Comparison of ENCODE assay signal across 12 cellular contexts in genomic region chr4:121050251-121050650, GRCh38. TPM values are rescaled to one million over a fixed set of nuclear protein-coding genes. Genes with fewer than 3 reads are reported as not detected.
A peak's percentile ranks its signal among the peaks of the same experiment; 100 is the strongest.
DNase-seq lines count a peak whose midpoint lies in the region; ATAC-seq, FAIRE-seq and TF ChIP-seq lines count a peak whose summit lies in the region.
"Had no signal": no experiment of that assay in that cellular context is flagged by ENCODE, and none has a peak within 500 bp of the region (broad histone marks: within the 10 kb centered on the region; RNA-seq: fewer than 3 reads in every experiment).

No MANE protein-coding gene starts in this region.

- no peaks in the 10 kb centered on the region for H3K36me3 ChIP-seq in neural progenitor cell
- H3K36me3 ChIP-seq in CD4-positive, alpha-beta memory T cell (ENCODE audit: insufficient read depth, low read length), result no peaks in the 10 kb centered on the region

- CTCF ChIA-PET in CD4-positive, alpha-beta memory T cell (lab: Charles Lee; ENCODE audit: partially characterized antibody), result no interaction called here

- FAIRE-seq in D721Med (lab: Jason Lieb, UNC) (no peak), GM12891 (lab: Jason Lieb, UNC) (no peak)

- intact Hi-C loops in CD4-positive, alpha-beta memory T cell (cut with micrococcal nuclease), result no loop called here

- H3K79me2 ChIP-seq in neural progenitor cell (ENCODE audit: low read depth), result no peaks in the 10 kb centered on the region

- no peaks in the 10 kb centered on the region for H4K20me1 ChIP-seq in neural progenitor cell (ENCODE audit: low read depth)

- no peaks in the 10 kb centered on the region for H3K9me3 Mint-ChIP-seq in neural progenitor cell
- H3K9me3 Mint-ChIP-seq in CD4-positive, alpha-beta memory T cell, result peaks cover 0 to 3% (median 0%) of the 10 kb centered on the region in 8 donors
- H3K9me3 Mint-ChIP-seq in activated T-cell treated with anti-CD3 and anti-CD28 coated beads, Interleukin-2, amount 50 U/mL, for 24 hours, result no peaks in the 10 kb centered on the region
- H3K9me3 Mint-ChIP-seq: mesothelial cell of epicardium; stimulated activated naive CD8-positive, alpha-beta T cell treated with anti-CD3 and anti-CD28 coated beads, Interleukin-15, Interleukin-2, amounts not matched to agents 100 ng/mL and 50 ng/mL, for 24 hours had no signal

- no peaks in the 10 kb centered on the region for H3K9me3 ChIP-seq in neural progenitor cell (ENCODE audit: low read depth)
- no peaks in the 10 kb centered on the region for H3K9me3 ChIP-seq in CD4-positive, alpha-beta memory T cell (ENCODE audit: control insufficient read depth in 1 of 2, low read length in 2 of 2)

- TF ChIP-seq CTCF in D721Med (IDR thresholded peaks at IDR 0.05; ENCODE audit: insufficient read depth, missing control alignments) (peak; percentile 20), LNCaP clone FGC (IDR thresholded peaks at IDR 0.05; ENCODE audit: control insufficient read depth, extremely low read depth, insufficient read depth) (peak; percentile 19; the same call in 1 of the 2 replicates), neural progenitor cell (IDR thresholded peaks at IDR 0.05) (peak; percentile 53)

- no peak overlapping the region for H3K27ac Mint-ChIP-seq in neural progenitor cell
- no peak overlapping the region for H3K27ac Mint-ChIP-seq in CD4-positive, alpha-beta memory T cell
- no peak overlapping the region for H3K27ac Mint-ChIP-seq in activated T-cell treated with anti-CD3 and anti-CD28 coated beads, Interleukin-2, amount 50 U/mL, for 24 hours
- H3K27ac Mint-ChIP-seq: mesothelial cell of epicardium; stimulated activated naive CD8-positive, alpha-beta T cell treated with anti-CD3 and anti-CD28 coated beads, Interleukin-15, Interleukin-2, amounts not matched to agents 100 ng/mL and 50 ng/mL, for 24 hours had no signal

- H3K9ac ChIP-seq in neural progenitor cell, result no peak overlapping the region

- no peaks in the 10 kb centered on the region for H3K4me1 ChIP-seq in neural progenitor cell
- H3K4me1 ChIP-seq in CD4-positive, alpha-beta memory T cell (ENCODE audit: insufficient read depth, low read length), result no peaks in the 10 kb centered on the region

- no peak overlapping the region for H3K27ac ChIP-seq in neural progenitor cell
- no peak overlapping the region for H3K27ac ChIP-seq in CD4-positive, alpha-beta memory T cell (ENCODE audit: low read depth, low read length)

- POLR2A ChIA-PET in CD4-positive, alpha-beta memory T cell (lab: Charles Lee; ENCODE audit: partially characterized antibody), result no interaction called here

- H3K27me3 Mint-ChIP-seq in neural progenitor cell (ENCODE audit: insufficient read depth, low read depth), result peaks cover 3% of the 10 kb centered on the region
- peaks cover 3 to 10% of the 10 kb centered on the region in 2 donors for H3K27me3 Mint-ChIP-seq in CD4-positive, alpha-beta memory T cell
- peaks cover 5% of the 10 kb centered on the region for H3K27me3 Mint-ChIP-seq in activated T-cell treated with anti-CD3 and anti-CD28 coated beads, Interleukin-2, amount 50 U/mL, for 24 hours

- H3K4me3 Mint-ChIP-seq in neural progenitor cell, result no peak overlapping the region
- H3K4me3 Mint-ChIP-seq in CD4-positive, alpha-beta memory T cell, result no peak overlapping the region
- no peak overlapping the region for H3K4me3 Mint-ChIP-seq in activated T-cell treated with anti-CD3 and anti-CD28 coated beads, Interleukin-2, amount 50 U/mL, for 24 hours
- H3K4me3 Mint-ChIP-seq: mesothelial cell of epicardium; stimulated activated naive CD8-positive, alpha-beta T cell treated with anti-CD3 and anti-CD28 coated beads, Interleukin-15, Interleukin-2, amounts not matched to agents 100 ng/mL and 50 ng/mL, for 24 hours had no signal

- no peak for ATAC-seq in GM18870 (IDR thresholded peaks at IDR 0.05; ENCODE audit: unreplicated experiment)

- H3F3A ChIP-seq in neural progenitor cell (ENCODE audit: low read depth), result no peaks in the 10 kb centered on the region

- H3K4me1 Mint-ChIP-seq in neural progenitor cell, result no peaks in the 10 kb centered on the region
- H3K4me1 Mint-ChIP-seq in CD4-positive, alpha-beta memory T cell, result peaks cover 3 to 11% (median 5%) of the 10 kb centered on the region in 4 donors
- peaks cover 5% of the 10 kb centered on the region for H3K4me1 Mint-ChIP-seq in activated T-cell treated with anti-CD3 and anti-CD28 coated beads, Interleukin-2, amount 50 U/mL, for 24 hours (ENCODE audit: low read depth)

- H3K36me3 Mint-ChIP-seq in neural progenitor cell, result no peaks in the 10 kb centered on the region
- H3K36me3 Mint-ChIP-seq in CD4-positive, alpha-beta memory T cell, result no peaks in the 10 kb centered on the region
- H3K36me3 Mint-ChIP-seq in activated T-cell treated with anti-CD3 and anti-CD28 coated beads, Interleukin-2, amount 50 U/mL, for 24 hours (ENCODE audit: low read depth), result no peaks in the 10 kb centered on the region

- no peak overlapping the region for H2AFZ ChIP-seq in neural progenitor cell (replicated peaks)

- DNase-seq in D721Med (ENCODE audit: insufficient read length, low spot score) (no peak), LNCaP clone FGC (ENCODE audit: low read depth) (no peak), dermis blood vessel endothelial cell (peak; percentile 7), neural progenitor cell (ENCODE audit: low spot score) (no peak), GM12891 (ENCODE audit: insufficient read length, low spot score) (no peak)
- DNase-seq in CD4-positive, alpha-beta memory T cell, result no peak
- DNase-seq in activated T-cell treated with anti-CD3 and anti-CD28 coated beads, Interleukin-2, amount 50 U/mL, for 24 hours, result no peak
- DNase-seq: activated naive CD4-positive, alpha-beta T cell; stimulated activated CD4-positive, alpha-beta T cell treated with anti-CD3 and anti-CD28 coated beads, Interleukin-12 subunit alpha, Interleukin-12 subunit beta, amount 100 ng/mL, for 4 hours had no signal

- no peak for TF ChIP-seq POLR2A in GM12891 (IDR thresholded peaks at IDR 0.05; ENCODE audit: low read depth, low read length)

- no peak overlapping the region for H3K4me3 ChIP-seq in LNCaP clone FGC (ENCODE audit: low read depth, low read length)
- no peak overlapping the region for H3K4me3 ChIP-seq in neural progenitor cell
- H3K4me3 ChIP-seq in CD4-positive, alpha-beta memory T cell (ENCODE audit: low read length in 2 of 2), result no peak overlapping the region

- no peaks in the 10 kb centered on the region for H3K27me3 ChIP-seq in neural progenitor cell
- no peaks in the 10 kb centered on the region for H3K27me3 ChIP-seq in CD4-positive, alpha-beta memory T cell (ENCODE audit: insufficient read depth, low read length)

- no peak overlapping the region for H3K4me2 ChIP-seq in neural progenitor cell

TF ChIP-seq in GM12891, 5 proteins besides CTCF, POLR2A, EP300 and RAD21:
- TF ChIP-seq POU2F2 (IDR thresholded peaks at IDR 0.05; ENCODE audit: low read depth, low read length) (no peak), TAF1 (IDR thresholded peaks at IDR 0.05; ENCODE audit: low read depth, low read length) (no peak)

RNA-seq across cellular contexts. Expression of gene NDNF, which starts 22.1 kb away (rescaled TPM):
- total RNA-seq in dermis blood vessel endothelial cell (4.1 and 6.7 TPM in 2 replicates), neural progenitor cell (ENCODE audit: low replicate concordance) (4.0 and 4.2 TPM in 2 replicates)
- polyA plus RNA-seq in GM12891 (2012; ENCODE audit: low read depth, missing spikeins), result not detected
- total RNA-seq in CD4-positive, alpha-beta memory T cell, result not detected
- not detected for polyA plus RNA-seq in CD4-positive, alpha-beta memory T cell
